In the genomic region with DNA sequence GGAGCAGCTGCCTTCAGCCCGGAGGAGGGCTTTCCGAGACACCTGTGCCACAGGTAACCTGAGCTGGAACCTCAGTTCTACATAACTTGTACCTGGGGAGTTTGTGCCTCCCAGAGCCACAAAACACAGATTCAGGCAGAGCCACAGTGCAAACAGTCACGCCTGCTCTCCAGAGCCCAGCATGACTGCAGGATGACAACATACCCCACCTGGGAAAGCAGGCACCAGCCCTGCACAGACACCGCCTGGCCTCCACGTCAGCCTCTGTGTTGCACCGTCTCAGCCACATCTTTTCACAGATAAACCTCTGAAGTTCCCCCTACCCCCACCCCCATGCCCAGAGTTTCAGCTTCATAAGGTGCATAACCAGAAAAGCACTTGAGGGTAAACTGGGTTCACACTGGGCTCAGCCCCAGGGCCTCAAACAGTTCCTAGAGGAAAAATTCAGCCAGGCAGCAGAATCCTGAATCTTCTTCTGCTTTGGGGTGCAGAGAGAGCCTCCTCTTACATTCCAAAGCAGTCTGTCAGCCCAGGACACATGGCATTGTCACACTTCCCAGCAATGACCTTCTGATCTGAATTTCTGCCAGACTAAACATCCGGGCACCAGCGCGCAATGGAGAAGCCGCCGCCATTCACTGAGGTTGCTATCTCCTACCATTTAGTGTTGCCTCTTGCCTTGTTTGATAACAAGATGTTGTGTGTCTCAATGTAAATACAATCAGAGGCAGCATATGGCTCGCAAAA, we compare ENCODE assay signal across 7 cellular contexts.
A peak's percentile ranks its signal among the peaks of the same experiment; 100 is the strongest.
DNase-seq lines count a peak whose midpoint lies in the region; ATAC-seq and TF ChIP-seq lines count a peak whose summit lies in the region.

No MANE protein-coding gene starts in this region.

- no peak overlapping the region for H3K14ac ChIP-seq in H9 (ENCODE audit: insufficient read depth, low read length)

- ATAC-seq in GM21619 (IDR thresholded peaks at IDR 0.05; ENCODE audit: unreplicated experiment): no peak

- no peak overlapping the region for H4K5ac ChIP-seq in H9 (ENCODE audit: insufficient read length, low read depth, low read length)

- DNase-seq in NCI-H1092 (lab: John Stamatoyannopoulos, UW): peak; percentile 48
- peak; percentile 52 for DNase-seq in SW480 (ENCODE audit: low spot score)
- DNase-seq in right atrium auricular region (ENCODE audit: low spot score): peak; percentile 83
- DNase-seq in stomach: peak; percentile 56
- no peak for DNase-seq in H9
- no peak for DNase-seq in GDM1 (lab: John Stamatoyannopoulos, UW)

- no peak overlapping the region for H2BK5ac ChIP-seq in H9 (ENCODE audit: insufficient read length, low read length)

- H3K4me3 ChIP-seq in right atrium auricular region: no peak overlapping the region
- no peak overlapping the region for H3K4me3 ChIP-seq in stomach

- H3K27me3 Mint-ChIP-seq in H9 (ENCODE audit: low read depth): peaks cover 1% of the 10 kb centered on the region; the same call in 1 of the 2 replicates

- no peaks in the 10 kb centered on the region for H4K20me1 ChIP-seq in H9 (ENCODE audit: control insufficient read depth, insufficient read depth, insufficient read length)

- no peaks in the 10 kb centered on the region for H3K9me3 ChIP-seq in right atrium auricular region
- no peaks in the 10 kb centered on the region for H3K9me3 ChIP-seq in stomach
- H3K9me3 ChIP-seq in H9 (ENCODE audit: control insufficient read depth, low read depth, low read length): no peaks in the 10 kb centered on the region

- no peak overlapping the region for H2BK15ac ChIP-seq in H9 (ENCODE audit: low read depth, low read length)

- H3K36me3 Mint-ChIP-seq in H9 (ENCODE audit: insufficient read depth in 1 of 3, low read depth in 3 of 3): no peaks in the 10 kb centered on the region

- no peak overlapping the region for H2BK120ac ChIP-seq in H9 (ENCODE audit: low read depth, low read length, poor library complexity, severe bottlenecking)

- H3K4me1 ChIP-seq in right atrium auricular region (peaks cover 0 to 40% of the 10 kb centered on the region in 2 donors), stomach (peaks cover 16 to 29% (median 26%) of the 10 kb centered on the region in 4 donors), H9 (ENCODE audit: insufficient read depth, low read length) (peaks cover 4% of the 10 kb centered on the region; the same call in 1 of the 2 replicates)

- TF ChIP-seq CTCF in right atrium auricular region (IDR thresholded peaks at IDR 0.05) (no peak), stomach (IDR thresholded peaks at IDR 0.05) (no peak), H9 (conservative IDR thresholded peaks at IDR 0.05) (no peak)

- no peaks in the 10 kb centered on the region for H3K9me3 Mint-ChIP-seq in H9

- peak overlapping the region in 1 of 3 experiments; percentile 22; a peak in 2 of 7 replicates for H3K27ac Mint-ChIP-seq in H9

- H3K4me1 Mint-ChIP-seq in H9: peaks cover 21 to 34% of the 10 kb centered on the region in 2 experiments

- H3K27ac ChIP-seq in right atrium auricular region (peak overlapping the region; percentile 87 to 96), stomach (peak overlapping the region; percentile 34 to 77 (median 60)), H9 (ENCODE audit: insufficient read length, low read depth, low read length) (no peak overlapping the region)

- TF ChIP-seq POLR2A in stomach (IDR thresholded peaks at IDR 0.05): no peak

- no peaks in the 10 kb centered on the region for H3K79me2 ChIP-seq in H9 (ENCODE audit: insufficient read depth, low read length)

- no peak overlapping the region for H3K23ac ChIP-seq in H9 (ENCODE audit: insufficient read length, low read depth, low read length)

- H3K4me2 ChIP-seq in H9 (ENCODE audit: insufficient read depth, insufficient read length, low read length): no peak overlapping the region

- H2BK12ac ChIP-seq in H9 (ENCODE audit: insufficient read length, low read depth, low read length): no peak overlapping the region

- H3K4ac ChIP-seq in H9 (ENCODE audit: low read depth, low read length): no peak overlapping the region

- no peak overlapping the region for H3K9ac ChIP-seq in H9 (ENCODE audit: extremely low read depth, insufficient read length, low read length)

- H2BK20ac ChIP-seq in H9 (ENCODE audit: low read depth, low read length, poor library complexity, severe bottlenecking): no peak overlapping the region

- intact Hi-C loops in stomach (cut with DNase I; ENCODE audit: low total_unique reads): no loop called here

- H3K4me3 Mint-ChIP-seq in H9: no peak overlapping the region

- no peaks in the 10 kb centered on the region for H3K23me2 ChIP-seq in H9 (ENCODE audit: insufficient read length, low read depth, low read length, poor library complexity, severe bottlenecking)

- no peak for TF ChIP-seq EP300 in stomach (IDR thresholded peaks at IDR 0.05)

- no peak overlapping the region for H4K8ac ChIP-seq in H9 (replicated peaks; ENCODE audit: insufficient read length, low read depth, low read length)

- H3K27me3 ChIP-seq in right atrium auricular region (no peaks in the 10 kb centered on the region), stomach (no peaks in the 10 kb centered on the region), H9 (ENCODE audit: insufficient read depth, low read length) (no peaks in the 10 kb centered on the region)

- H3K36me3 ChIP-seq in right atrium auricular region (no peaks in the 10 kb centered on the region), stomach (no peaks in the 10 kb centered on the region)

- H2AFZ ChIP-seq in H9 (ENCODE audit: low read length): no peak overlapping the region

- 25 to 54% (median 44%) methylated on average over 11 to 12 of the region's 12 CpGs for WGBS in stomach, 5 donors
- no CpG with 5 or more reads among the region's 12 CpGs for WGBS in H9 (ENCODE audit: extremely low coverage, insufficient read length, low lambda C conversion rate)

- no peak overlapping the region for H4K91ac ChIP-seq in H9 (ENCODE audit: insufficient read length, low read depth, low read length)

- no peak overlapping the region for H3K56ac ChIP-seq in H9 (ENCODE audit: insufficient read length, low read depth, low read length)

- H2AK5ac ChIP-seq in H9 (ENCODE audit: insufficient read length, low read length): no peak overlapping the region

- H3K18ac ChIP-seq in H9 (ENCODE audit: insufficient read length, low read depth, low read length): no peak overlapping the region

- H3T11ph ChIP-seq in H9 (ENCODE audit: low read length): no peak overlapping the region

- H3K79me1 ChIP-seq in H9 (ENCODE audit: insufficient read depth, low read depth, low read length, poor library complexity, severe bottlenecking): no peaks in the 10 kb centered on the region

Comparison
In these comparisons a context has a peak if more than half of its experiments do, and no peak if none do; other contexts are left out.
1. DNase-seq: peak in NCI-H1092 (single experiment), SW480 (single experiment), right atrium auricular region (single experiment) and stomach (single experiment); none in H9 (single experiment) and GDM1 (single experiment).